ENCODE assay signal across 9 cellular contexts in genomic region chr18:79952457-79952995, GRCh38. TPM values are rescaled to one million over a fixed set of nuclear protein-coding genes. Genes with fewer than 3 reads are reported as not detected.
DNase-seq lines count a peak whose midpoint lies in the region; ATAC-seq and TF ChIP-seq lines count a peak whose summit lies in the region.
"Had no signal": no experiment of that assay in that cellular context is flagged by ENCODE, and none has a peak within 500 bp of the region (broad histone marks: within the 10 kb centered on the region; RNA-seq: fewer than 3 reads in every experiment).

No MANE protein-coding gene starts in this region.

- peak overlapping the region; percentile 56 for H3K4me3 ChIP-seq in H7 (ENCODE audit: insufficient read depth, low read depth, low read length)
- peak overlapping the region in 3 of 4 donors; percentile 25 to 93 (median 29) for H3K4me3 ChIP-seq in adrenal gland
- H3K4me3 ChIP-seq in iPS-18c (ENCODE audit: insufficient read depth, low read depth, low read length): peak overlapping the region; percentile 53; the same call in 1 of the 2 replicates
- H3K4me3 ChIP-seq in spleen: peak overlapping the region; percentile 51 to 96 (median 72)

- ATAC-seq in HG02642 (IDR thresholded peaks at IDR 0.05; ENCODE audit: poor library complexity, unreplicated experiment): no peak
- ATAC-seq in GM21381 (IDR thresholded peaks at IDR 0.05; ENCODE audit: unreplicated experiment): no peak

- H3K27ac ChIP-seq in adrenal gland (no peak overlapping the region), spleen (peak overlapping the region in 1 of 8 donors; percentile 94)

- no peak for TF ChIP-seq POLR2A in adrenal gland (IDR thresholded peaks at IDR 0.05)
- TF ChIP-seq POLR2A in spleen (IDR thresholded peaks at IDR 0.05): no peak

- intact Hi-C loops in adrenal gland (cut with DNase I) (loop anchor here in 1 of 2 donors (10.0 kb wide), 1 partner anchor 268 kb away; no protein-coding TSS in a partner anchor), spleen (cut with DNase I; ENCODE audit: low total_unique reads) (no loop called here)

- WGBS in adrenal gland, 4 donors: 29 to 42% (median 35%) methylated on average over 15 to 43 of the region's 43 CpGs
- WGBS in spleen, 5 donors: 30 to 41% (median 38%) methylated on average over 32 to 43 of the region's 43 CpGs

- no peaks in the 10 kb centered on the region for H3K36me3 ChIP-seq in H7 (replicated peaks; ENCODE audit: control insufficient read depth, insufficient read depth, low read length)
- H3K36me3 ChIP-seq in adrenal gland (replicated peaks in 1 of 2): no peaks in the 10 kb centered on the region
- H3K36me3 ChIP-seq in spleen: peaks cover 0 to 19% (median 0%) of the 10 kb centered on the region in 6 donors

- no peak for TF ChIP-seq CTCF in adrenal gland (IDR thresholded peaks at IDR 0.05)
- no peak for TF ChIP-seq CTCF in spleen (IDR thresholded peaks at IDR 0.05 in 8 of 11, conservative IDR thresholded peaks at IDR 0.05 in 3 of 11)

- no peaks in the 10 kb centered on the region for H3K9me3 ChIP-seq in adrenal gland (replicated peaks in 1 of 3)
- no peaks in the 10 kb centered on the region for H3K9me3 ChIP-seq in iPS-18c (ENCODE audit: control insufficient read depth, insufficient read depth, low read length)
- no peaks in the 10 kb centered on the region for H3K9me3 ChIP-seq in spleen

- H3K27me3 ChIP-seq in H7 (ENCODE audit: control insufficient read depth, insufficient read depth, low read length) (peaks cover 57% of the 10 kb centered on the region), adrenal gland (no peaks in the 10 kb centered on the region), spleen (replicated peaks in 1 of 7) (peaks cover 0 to 6% (median 0%) of the 10 kb centered on the region in 7 donors)

- DNase-seq in H7 (peak; percentile 57), adrenal gland (peak in 4 of 7 donors; percentile 9 to 35 (median 10)), spleen (peak; percentile 81), DMS 273 (lab: John Stamatoyannopoulos, UW; ENCODE audit: unreplicated experiment) (no peak), NCI-H1417 treated with DMSO at 0.1 percent for 48 hours (lab: John Stamatoyannopoulos, UW) (no peak)
- DNase-seq: NCI-H1694 treated with DMSO at 0.1 percent for 48 hours had no signal

- H3K4me1 ChIP-seq in adrenal gland (replicated peaks in 1 of 2) (peaks cover 6 to 23% of the 10 kb centered on the region in 2 donors), spleen (peaks cover 12 to 40% (median 36%) of the 10 kb centered on the region in 6 donors)

RNA-seq across cellular contexts. Expression of gene SLC66A2, which starts 1.1 kb away (rescaled TPM):
- total RNA-seq in H7 (2014; rRNA removed; shearing (Covaris generic)): 19.6 and 28.6 TPM in 2 replicates
- total RNA-seq in adrenal gland (10 to 100 TPM; 20.7 to 47.8 (median 32.9) TPM), spleen (10 to 100 TPM; 40.9 to 61.9 (median 51.1) TPM)
- polyA plus RNA-seq in adrenal gland (10 to 100 TPM in 2 of 3 donors, 1 to 10 TPM in 1; 5.1 to 40.0 (median 37.1) TPM), spleen (10 to 100 TPM; 28.7 to 53.9 (median 33.4) TPM)

RNA-seq across cellular contexts. Expression of gene HSBP1L1, which starts 11.9 kb away (rescaled TPM):
- 1.6 and 2.8 TPM in 2 replicates for total RNA-seq in H7 (2014; rRNA removed; shearing (Covaris generic))
- total RNA-seq in adrenal gland (100 to 1,000 TPM in 1 of 8 donors, 10 to 100 TPM in 7; 27.9 to 119 (median 34.4) TPM), spleen (10 to 100 TPM; 10.3 to 36.4 (median 20.1) TPM)
- polyA plus RNA-seq in adrenal gland (100 to 1,000 TPM in 1 of 3 donors, 10 to 100 TPM in 2; 17.3 to 182 (median 77.6) TPM), spleen (10 to 100 TPM; 10.0 to 21.5 (median 15.8) TPM)

RNA-seq across cellular contexts. Expression of gene TXNL4A, which starts 35.8 kb away (rescaled TPM):
- 80.2 and 98.4 TPM in 2 replicates for total RNA-seq in H7 (2014; rRNA removed; shearing (Covaris generic))
- total RNA-seq in adrenal gland (100 to 1,000 TPM in 3 of 8 donors, 10 to 100 TPM in 5; 26.5 to 148 (median 66.9) TPM), spleen (10 to 100 TPM; 20.7 to 76.5 (median 63.9) TPM)
- polyA plus RNA-seq in adrenal gland (100 to 1,000 TPM in 1 of 3 donors, 10 to 100 TPM in 2; 79.6 to 128 (median 98.6) TPM), spleen (10 to 100 TPM; 75.2 to 98.5 (median 80.9) TPM)

Comparison
In these comparisons a context has a peak if more than half of its experiments do, and no peak if none do; other contexts are left out.
1. DNase-seq: peak in H7 (single experiment), adrenal gland (4 of 7) and spleen (single experiment); none in DMS 273 (single experiment) and NCI-H1417 treated with DMSO at 0.1 percent for 48 hours (single experiment).
2. Peak in every context shown above with its lines, with median percentiles within 50 percentile points of each other: H3K4me3 ChIP-seq.